Comparison of ENCODE assay signal across 8 cellular contexts in the genomic region with DNA sequence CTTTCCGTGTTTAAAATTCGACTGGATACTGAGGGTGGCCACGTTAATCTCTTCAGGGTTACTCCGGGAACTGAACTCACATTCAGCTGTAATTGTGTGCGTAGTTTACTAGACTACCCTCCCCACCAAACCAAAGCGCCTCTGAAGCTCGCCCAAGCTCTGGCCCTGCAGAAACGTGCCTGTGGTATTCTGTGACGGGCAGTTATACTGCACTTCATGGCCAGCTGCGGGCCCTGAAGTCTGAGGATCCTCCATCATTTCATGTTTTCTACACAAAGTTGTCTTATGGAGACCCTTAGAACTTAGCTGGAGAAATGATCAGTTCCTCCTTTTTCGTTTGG. TPM values are rescaled to one million over a fixed set of nuclear protein-coding genes. Genes with fewer than 3 reads are reported as not detected.
DNase-seq lines count a peak whose midpoint lies in the region; ATAC-seq and TF ChIP-seq lines count a peak whose summit lies in the region.

No MANE protein-coding gene starts in this region.

- peaks cover 0 to 55% (median 13%) of the 10 kb centered on the region in 4 donors for H3K9me3 ChIP-seq in tibial nerve

- DNase-seq in EL = peak; percentile 25
- DNase-seq in activated naive CD8-positive, alpha-beta T cell treated with anti-CD3 and anti-CD28 coated beads, Interleukin-2, amount 10 ng/mL, durations not matched to agents 7 days and 5 days = no peak
- no peak for DNase-seq in left colon
- DNase-seq in tibial nerve (ENCODE audit: low spot score in 2 of 2) = no peak
- no peak for DNase-seq in erythroblast (lab: John Stamatoyannopoulos, UW)
- no peak for DNase-seq in stimulated activated CD4-positive, alpha-beta T cell treated with anti-CD3 and anti-CD28 coated beads, Interleukin-4, amount 100 ng/mL, for 1 hour

- peak overlapping the region in 3 of 4 donors; percentile 86 to 93 (median 88) for H3K27ac ChIP-seq in tibial nerve

- no peak for TF ChIP-seq CTCF in tibial nerve (IDR thresholded peaks at IDR 0.05)

- POLR2A ChIA-PET in activated naive CD8-positive, alpha-beta T cell treated with anti-CD3 and anti-CD28 coated beads, Interleukin-2, amount 10 ng/mL, durations not matched to agents 7 days and 5 days (lab: Charles Lee) = interaction anchor here (0.6 to 3.0 kb wide), 14 partner anchors 12 to 194 kb away, joined by 3 to 23 read pairs (median 4); a partner anchor contains a TSS

- H3K4me1 ChIP-seq in tibial nerve = peaks cover 0 to 14% (median 4%) of the 10 kb centered on the region in 4 donors

- peaks cover 0 to 46% (median 0%) of the 10 kb centered on the region in 3 donors for H3K36me3 ChIP-seq in tibial nerve

- peaks cover 19% of the 10 kb centered on the region for H3K4me1 Mint-ChIP-seq in activated naive CD8-positive, alpha-beta T cell treated with anti-CD3 and anti-CD28 coated beads, Interleukin-2, amount 10 ng/mL, durations not matched to agents 7 days and 5 days

- 2 to 7% methylated on average over 9 to 11 of the region's 11 CpGs for WGBS in tibial nerve, 2 donors

- H3K9me3 Mint-ChIP-seq in activated naive CD8-positive, alpha-beta T cell treated with anti-CD3 and anti-CD28 coated beads, Interleukin-2, amount 10 ng/mL, durations not matched to agents 7 days and 5 days = peaks cover 24% of the 10 kb centered on the region

- peak overlapping the region; percentile 94 for H3K27ac Mint-ChIP-seq in activated naive CD8-positive, alpha-beta T cell treated with anti-CD3 and anti-CD28 coated beads, Interleukin-2, amount 10 ng/mL, durations not matched to agents 7 days and 5 days

- intact Hi-C loops in left colon (cut with DNase I, micrococcal nuclease) = no loop called here

- no peaks in the 10 kb centered on the region for H3K27me3 Mint-ChIP-seq in activated naive CD8-positive, alpha-beta T cell treated with anti-CD3 and anti-CD28 coated beads, Interleukin-2, amount 10 ng/mL, durations not matched to agents 7 days and 5 days

- H3K36me3 Mint-ChIP-seq in activated naive CD8-positive, alpha-beta T cell treated with anti-CD3 and anti-CD28 coated beads, Interleukin-2, amount 10 ng/mL, durations not matched to agents 7 days and 5 days = peaks cover 52% of the 10 kb centered on the region

- no peak for TF ChIP-seq EP300 in tibial nerve (IDR thresholded peaks at IDR 0.05)

- H3K4me3 ChIP-seq in tibial nerve = peak overlapping the region; percentile 69 to 94 (median 84)

- no peaks in the 10 kb centered on the region for H3K27me3 ChIP-seq in tibial nerve

- peak overlapping the region; percentile 88 for H3K4me3 Mint-ChIP-seq in activated naive CD8-positive, alpha-beta T cell treated with anti-CD3 and anti-CD28 coated beads, Interleukin-2, amount 10 ng/mL, durations not matched to agents 7 days and 5 days

- ATAC-seq in HG03103 (IDR thresholded peaks at IDR 0.05; ENCODE audit: low read depth, unreplicated experiment) (peak; percentile 2), left colon (peak; percentile 21), HG03342 (IDR thresholded peaks at IDR 0.05; ENCODE audit: unreplicated experiment) (no peak)
- ATAC-seq in activated naive CD8-positive, alpha-beta T cell treated with anti-CD3 and anti-CD28 coated beads, Interleukin-2, amount 10 ng/mL, durations not matched to agents 7 days and 5 days (ENCODE audit: low read depth) = no peak

- TF ChIP-seq POLR2A in tibial nerve (IDR thresholded peaks at IDR 0.05) (no peak), erythroblast (IDR thresholded peaks at IDR 0.05; ENCODE audit: low read length) (no peak)

RNA-seq across cellular contexts. Expression of a gene that starts 0.7 kb away (rescaled TPM):
- total RNA-seq in activated naive CD8-positive, alpha-beta T cell treated with anti-CD3 and anti-CD28 coated beads, Interleukin-2, amount 10 ng/mL, durations not matched to agents 7 days and 5 days = 10 to 100 TPM; 22.5 to 25.5 TPM
- 1 to 10 TPM; 8.4 to 8.5 TPM for total RNA-seq in left colon
- total RNA-seq in tibial nerve = 10 to 100 TPM; 15.5 to 30.8 (median 21.2) TPM

RNA-seq across cellular contexts. Expression of a gene that starts 30.7 kb away (rescaled TPM):
- 10 to 100 TPM; 12.3 to 13.6 TPM for total RNA-seq in activated naive CD8-positive, alpha-beta T cell treated with anti-CD3 and anti-CD28 coated beads, Interleukin-2, amount 10 ng/mL, durations not matched to agents 7 days and 5 days
- 10 to 100 TPM in 1 of 2 donors, 1 to 10 TPM in 1; 8.6 to 10.8 TPM for total RNA-seq in left colon
- total RNA-seq in tibial nerve = 10 to 100 TPM in 1 of 4 donors, 1 to 10 TPM in 3; 7.9 to 20.6 (median 9.0) TPM

RNA-seq across cellular contexts. Expression of a gene that starts 50.5 kb away (rescaled TPM):
- 10 to 100 TPM; 36.2 to 40.8 TPM for total RNA-seq in activated naive CD8-positive, alpha-beta T cell treated with anti-CD3 and anti-CD28 coated beads, Interleukin-2, amount 10 ng/mL, durations not matched to agents 7 days and 5 days
- total RNA-seq in left colon = 10 to 100 TPM; 12.8 to 16.9 TPM
- total RNA-seq in tibial nerve = 10 to 100 TPM; 21.6 to 62.0 (median 30.1) TPM

Comparison
In these comparisons a context has a peak if more than half of its experiments do, and no peak if none do; other contexts are left out.
1. ATAC-seq: peak in HG03103 (single experiment) and left colon (single experiment); none in activated naive CD8-positive, alpha-beta T cell treated with anti-CD3 and anti-CD28 coated beads, Interleukin-2, amount 10 ng/mL, durations not matched to agents 7 days and 5 days (single experiment) and HG03342 (single experiment).